Comparison of ENCODE assay signal across 8 cellular contexts in the genomic region with DNA sequence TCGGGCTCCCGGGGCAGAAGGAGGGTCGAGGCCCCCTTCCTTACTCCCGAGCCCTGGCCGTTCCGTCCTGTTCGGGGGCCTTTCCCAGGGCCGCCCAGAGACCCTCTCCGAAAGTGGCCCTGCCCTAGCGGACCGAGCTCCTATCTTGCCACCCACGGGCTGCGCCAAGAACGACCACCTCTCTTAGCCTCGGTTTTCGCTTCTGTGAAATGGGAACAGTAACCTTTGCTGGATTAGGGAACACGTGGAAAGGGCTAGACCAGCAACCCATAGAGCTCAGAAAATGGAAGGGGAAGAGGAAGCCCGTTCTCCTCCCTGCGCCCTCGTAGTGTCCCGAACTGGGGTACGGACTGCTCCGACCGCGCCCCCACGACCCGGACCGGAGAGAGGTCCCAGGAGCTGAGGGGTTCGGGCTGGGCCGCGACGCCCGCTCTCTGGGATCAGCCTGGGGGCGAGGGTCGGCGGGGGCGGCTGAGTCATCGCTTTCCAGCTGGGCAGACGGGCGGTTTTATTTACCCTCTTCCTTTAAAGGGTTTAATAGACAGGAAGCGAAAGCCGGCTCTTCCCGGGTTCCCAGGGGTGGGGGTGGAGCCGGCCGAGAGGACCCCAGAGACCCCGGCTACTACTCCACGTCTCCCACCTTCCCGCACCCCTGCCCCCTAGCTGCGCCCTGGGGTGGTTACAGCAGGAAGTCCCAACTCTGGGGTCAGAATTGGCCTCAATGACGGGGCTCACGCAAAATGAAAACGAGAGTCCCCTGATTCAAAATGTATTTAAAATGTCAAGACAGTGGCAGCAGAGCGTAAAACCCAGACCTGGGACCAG. TPM values are rescaled to one million over a fixed set of nuclear protein-coding genes. Genes with fewer than 3 reads are reported as not detected.
DNase-seq lines count a peak whose midpoint lies in the region; ATAC-seq and TF ChIP-seq lines count a peak whose summit lies in the region.

No MANE protein-coding gene starts in this region.

- no peaks in the 10 kb centered on the region for H3K36me3 ChIP-seq in CD4-positive, alpha-beta memory T cell (ENCODE audit: insufficient read depth, low read length)
- H3K36me3 ChIP-seq in left ventricle myocardium inferior (no peaks in the 10 kb centered on the region), sigmoid colon (no peaks in the 10 kb centered on the region)

- H3K9me3 ChIP-seq in CD4-positive, alpha-beta memory T cell (ENCODE audit: control insufficient read depth in 1 of 2, low read length in 2 of 2) = no peaks in the 10 kb centered on the region
- H3K9me3 ChIP-seq in left ventricle myocardium inferior (replicated peaks) = no peaks in the 10 kb centered on the region
- H3K9me3 ChIP-seq in sigmoid colon = no peaks in the 10 kb centered on the region

- H3K27ac ChIP-seq in CD4-positive, alpha-beta memory T cell (ENCODE audit: low read depth, low read length) = peak overlapping the region; percentile 30
- peak overlapping the region; percentile 23 for H3K27ac ChIP-seq in left ventricle myocardium inferior (replicated peaks)
- H3K27ac ChIP-seq in sigmoid colon = peak overlapping the region; percentile 5 to 57 (median 35)

- TF ChIP-seq CTCF in left ventricle myocardium inferior (IDR thresholded peaks at IDR 0.05; ENCODE audit: borderline replicate concordance) (no peak), sigmoid colon (IDR thresholded peaks at IDR 0.05) (peak in 2 of 4 experiments; percentile 33 to 44)

- peaks cover 40% of the 10 kb centered on the region for H3K4me1 ChIP-seq in CD4-positive, alpha-beta memory T cell (ENCODE audit: insufficient read depth, low read length)
- H3K4me1 ChIP-seq in left ventricle myocardium inferior = peaks cover 30% of the 10 kb centered on the region
- H3K4me1 ChIP-seq in sigmoid colon = peaks cover 0 to 31% (median 27%) of the 10 kb centered on the region in 4 donors

- peaks cover 12 to 44% (median 17%) of the 10 kb centered on the region in 4 donors for H3K4me1 Mint-ChIP-seq in CD4-positive, alpha-beta memory T cell
- peaks cover 6% of the 10 kb centered on the region for H3K4me1 Mint-ChIP-seq in activated T-helper 17 cell treated with anti-CD3 and anti-CD28 coated beads, Interleukin-2, amount 50 U/mL, for 72 hours

- peak overlapping the region; percentile 54 to 59 for H3K4me3 ChIP-seq in CD4-positive, alpha-beta memory T cell (ENCODE audit: low read length in 2 of 2)
- peak overlapping the region; percentile 68 for H3K4me3 ChIP-seq in left ventricle myocardium inferior
- H3K4me3 ChIP-seq in sigmoid colon = peak overlapping the region in 3 of 4 donors; percentile 44 to 53 (median 47)

- intact Hi-C loops in CD4-positive, alpha-beta memory T cell (cut with micrococcal nuclease) = loop anchor here (1.0 kb wide), 2 partner anchors 38 to 397 kb away; no protein-coding TSS in a partner anchor
- intact Hi-C loops in left ventricle myocardium inferior (cut with micrococcal nuclease) (no loop called here), sigmoid colon (cut with DNase I) (no loop called here)

- CTCF ChIA-PET in CD4-positive, alpha-beta memory T cell (lab: Charles Lee; ENCODE audit: partially characterized antibody) = interaction anchor here (0.6 to 3.1 kb wide), 20 partner anchors 10 to 504 kb away, joined by 3 to 30 read pairs (median 4); a partner anchor contains a TSS

- ATAC-seq in GM19455 (IDR thresholded peaks at IDR 0.05; ENCODE audit: unreplicated experiment) (peak; percentile 41), GM18868 (IDR thresholded peaks at IDR 0.05; ENCODE audit: unreplicated experiment) (no peak)
- peak; percentile 28 for ATAC-seq in activated T-helper 17 cell treated with anti-CD3 and anti-CD28 coated beads, Interleukin-2, amount 50 U/mL, for 72 hours (replicated peaks)

- POLR2A ChIA-PET in CD4-positive, alpha-beta memory T cell (lab: Charles Lee; ENCODE audit: partially characterized antibody) = interaction anchor here (0.7 to 2.3 kb wide), 17 partner anchors 10 to 397 kb away, joined by 3 to 21 read pairs (median 5); a partner anchor contains a TSS

- no peaks in the 10 kb centered on the region for H3K36me3 Mint-ChIP-seq in CD4-positive, alpha-beta memory T cell
- H3K36me3 Mint-ChIP-seq in activated T-helper 17 cell treated with anti-CD3 and anti-CD28 coated beads, Interleukin-2, amount 50 U/mL, for 72 hours (ENCODE audit: low read depth) = no peaks in the 10 kb centered on the region

- H3K4me3 Mint-ChIP-seq in CD4-positive, alpha-beta memory T cell = peak overlapping the region; percentile 79 to 89 (median 84)
- H3K4me3 Mint-ChIP-seq in activated T-helper 17 cell treated with anti-CD3 and anti-CD28 coated beads, Interleukin-2, amount 50 U/mL, for 72 hours = peak overlapping the region; percentile 83

- WGBS in sigmoid colon, 2 donors = 1 to 4% methylated on average over 53 of the region's 53 CpGs

- peaks cover 0 to 5% (median 0%) of the 10 kb centered on the region in 8 donors for H3K9me3 Mint-ChIP-seq in CD4-positive, alpha-beta memory T cell
- no peaks in the 10 kb centered on the region for H3K9me3 Mint-ChIP-seq in activated T-helper 17 cell treated with anti-CD3 and anti-CD28 coated beads, Interleukin-2, amount 50 U/mL, for 72 hours

- TF ChIP-seq EP300 in sigmoid colon (IDR thresholded peaks at IDR 0.05) = no peak

- H3K27ac Mint-ChIP-seq in CD4-positive, alpha-beta memory T cell = peak overlapping the region; percentile 59 to 94 (median 87)
- peak overlapping the region; percentile 82 for H3K27ac Mint-ChIP-seq in activated T-helper 17 cell treated with anti-CD3 and anti-CD28 coated beads, Interleukin-2, amount 50 U/mL, for 72 hours

- peaks cover 3 to 4% of the 10 kb centered on the region in 2 donors for H3K27me3 Mint-ChIP-seq in CD4-positive, alpha-beta memory T cell
- H3K27me3 Mint-ChIP-seq in activated T-helper 17 cell treated with anti-CD3 and anti-CD28 coated beads, Interleukin-2, amount 50 U/mL, for 72 hours = peaks cover 9% of the 10 kb centered on the region

- TF ChIP-seq POLR2A in sigmoid colon (IDR thresholded peaks at IDR 0.05) = no peak

- peak in 1 of 5 donors; percentile 26 for DNase-seq in CD4-positive, alpha-beta memory T cell
- DNase-seq in NCI-H1092 treated with DMSO at 0.1 percent for 48 hours (lab: John Stamatoyannopoulos, UW) (peak; percentile 61), left ventricle myocardium inferior (no peak), sigmoid colon (peak; percentile 70), NCI-H2107 treated with DMSO at 0.1 percent for 48 hours (lab: John Stamatoyannopoulos, UW; ENCODE audit: unreplicated experiment) (no peak)

- H3K27me3 ChIP-seq in CD4-positive, alpha-beta memory T cell (ENCODE audit: insufficient read depth, low read length) = no peaks in the 10 kb centered on the region
- H3K27me3 ChIP-seq in left ventricle myocardium inferior (ENCODE audit: low read depth) = peaks cover 65% of the 10 kb centered on the region
- H3K27me3 ChIP-seq in sigmoid colon = peaks cover 15 to 53% (median 36%) of the 10 kb centered on the region in 3 donors

RNA-seq across cellular contexts. Expression of a gene that starts 0.9 kb away (rescaled TPM):
- total RNA-seq in CD4-positive, alpha-beta memory T cell = 1 to 10 TPM; 1.1 TPM
- 1 to 10 TPM in 1 of 2 donors, under 1 TPM in 1; 0.58 to 1.9 TPM for polyA plus RNA-seq in CD4-positive, alpha-beta memory T cell
- 1 to 10 TPM; 5.6 to 9.1 TPM for total RNA-seq in activated T-helper 17 cell treated with anti-CD3 and anti-CD28 coated beads, Interleukin-2, amount 50 U/mL, for 72 hours
- not detected for total RNA-seq in left ventricle myocardium inferior
- 1 to 10 TPM in 1 of 4 donors, not detected in 3; 1.7 TPM for total RNA-seq in sigmoid colon
- polyA plus RNA-seq in sigmoid colon = 10 to 100 TPM; 33.0 to 37.9 (median 37.8) TPM

RNA-seq across cellular contexts. Expression of a gene that starts 44.5 kb away (rescaled TPM):
- 1 to 10 TPM; 4.9 to 6.1 TPM for total RNA-seq in CD4-positive, alpha-beta memory T cell
- polyA plus RNA-seq in CD4-positive, alpha-beta memory T cell = under 1 TPM; 0.10 to 0.73 TPM
- total RNA-seq in activated T-helper 17 cell treated with anti-CD3 and anti-CD28 coated beads, Interleukin-2, amount 50 U/mL, for 72 hours = 10 to 100 TPM in 1 of 2 donors, under 1 TPM in 1; 0.58 to 34.8 TPM
- total RNA-seq in left ventricle myocardium inferior (33.0 TPM), sigmoid colon (10 to 100 TPM; 37.2 to 54.3 (median 47.4) TPM)
- 10 to 100 TPM in 1 of 3 donors, 1 to 10 TPM in 2; 5.3 to 14.4 (median 7.9) TPM for polyA plus RNA-seq in sigmoid colon

Comparison
In these comparisons a context has a peak if more than half of its experiments do, and no peak if none do; other contexts are left out.
1. DNase-seq: peak in NCI-H1092 treated with DMSO at 0.1 percent for 48 hours (single experiment) and sigmoid colon (single experiment); none in left ventricle myocardium inferior (single experiment) and NCI-H2107 treated with DMSO at 0.1 percent for 48 hours (single experiment).
2. Peak in every context shown above with its lines, with median percentiles within 50 percentile points of each other: H3K27ac ChIP-seq and H3K4me3 ChIP-seq.